In the genomic region with DNA sequence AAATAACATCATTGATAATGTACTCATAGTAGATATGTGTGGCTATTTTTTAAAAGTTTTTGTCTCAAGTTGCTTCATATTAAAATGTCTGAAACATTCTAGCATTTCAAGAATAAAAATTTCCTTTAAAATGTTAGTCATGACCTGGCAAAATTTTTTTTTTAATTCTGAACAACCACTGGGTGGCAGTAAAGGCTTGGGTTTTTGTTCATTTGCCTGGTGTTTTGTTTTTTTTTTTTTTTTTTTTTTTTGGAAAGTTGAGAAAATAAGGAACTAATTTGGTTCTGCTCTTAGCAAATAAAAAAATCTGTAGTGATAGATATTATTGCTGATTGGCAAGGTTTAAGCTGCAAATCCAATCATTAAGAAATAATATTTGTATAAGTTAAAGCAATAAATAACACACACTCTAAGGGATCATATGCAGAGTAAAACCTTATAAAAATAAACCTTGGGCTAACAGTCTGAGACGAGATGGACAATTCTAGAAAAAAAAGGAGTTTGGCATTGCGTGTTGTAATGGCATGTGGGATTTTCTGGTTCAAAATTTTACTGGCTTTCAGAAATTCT, we compare ENCODE assay signal across 8 cellular contexts.
DNase-seq lines count a peak whose midpoint lies in the region; ATAC-seq and TF ChIP-seq lines count a peak whose summit lies in the region.

No MANE protein-coding gene starts in this region.

- H3K4me1 ChIP-seq in MM.1S (ENCODE audit: low read length): no peaks in the 10 kb centered on the region
- H3K4me1 ChIP-seq in body of pancreas: no peaks in the 10 kb centered on the region
- H3K4me1 ChIP-seq in lung (ENCODE audit: control insufficient read depth in 2 of 2, insufficient read depth in 2 of 2, low read length in 2 of 2): no peaks in the 10 kb centered on the region

- TF ChIP-seq CTCF in MM.1S (IDR thresholded peaks at IDR 0.05; ENCODE audit: low read length) (peak; percentile 47), body of pancreas (IDR thresholded peaks at IDR 0.05) (peak in 6 of 7 experiments; percentile 34 to 69 (median 57)), lung (IDR thresholded peaks at IDR 0.05; ENCODE audit: control extremely low read depth, extremely low read depth) (peak; percentile 9)

- intact Hi-C loops in activated naive CD4-positive, alpha-beta T cell treated with anti-CD3 and anti-CD28 coated beads for 36 hours (cut with micrococcal nuclease): loop anchor here (1.0 to 2.0 kb wide), 4 partner anchors 158 to 1172 kb away; a partner anchor contains a TSS
- intact Hi-C loops in body of pancreas (cut with DNase I): no loop called here

- DNase-seq in activated naive CD4-positive, alpha-beta T cell treated with anti-CD3 and anti-CD28 coated beads for 36 hours: peak; percentile 12
- no peak for DNase-seq in activated naive CD4-positive, alpha-beta T cell treated with Interleukin-2 at 50 U/mL for 16 hours
- DNase-seq in MM.1S (peak; percentile 35), body of pancreas (peak in 1 of 4 donors; percentile 14), lung (ENCODE audit: low spot score) (no peak), GOT3 (lab: John Stamatoyannopoulos, UW) (no peak)
- DNase-seq in stimulated activated naive CD4-positive, alpha-beta T cell treated with Interleukin-2 at 50 U/mL for 16 hours (lab: John Stamatoyannopoulos, UW): no peak

- no peak overlapping the region for H3K4me3 Mint-ChIP-seq in activated naive CD4-positive, alpha-beta T cell treated with anti-CD3 and anti-CD28 coated beads for 36 hours

- H3K36me3 Mint-ChIP-seq in activated naive CD4-positive, alpha-beta T cell treated with anti-CD3 and anti-CD28 coated beads for 36 hours (ENCODE audit: low read depth): no peaks in the 10 kb centered on the region

- CTCF ChIA-PET in activated naive CD4-positive, alpha-beta T cell treated with anti-CD3 and anti-CD28 coated beads for 36 hours (lab: Charles Lee): interaction anchor here (0.6 kb wide), 1 partner anchor 57 kb away, joined by 5 read pairs; no protein-coding TSS in a partner anchor

- no peak for TF ChIP-seq POLR2A in body of pancreas (IDR thresholded peaks at IDR 0.05)

- H3K36me3 ChIP-seq in MM.1S (replicated peaks; ENCODE audit: insufficient read depth, low read length) (no peaks in the 10 kb centered on the region), body of pancreas (replicated peaks in 1 of 2; ENCODE audit: insufficient read depth in 1 of 2, low read depth in 2 of 2) (no peaks in the 10 kb centered on the region), lung (ENCODE audit: control insufficient read depth in 2 of 2, insufficient read depth in 2 of 2, low read length in 2 of 2) (no peaks in the 10 kb centered on the region)

- no peak for ATAC-seq in body of pancreas
- ATAC-seq in lung (ENCODE audit: insufficient read depth, low FRiP score): no peak
- ATAC-seq in GM21515 (IDR thresholded peaks at IDR 0.05; ENCODE audit: unreplicated experiment): no peak

- no peak overlapping the region for H3K4me2 ChIP-seq in MM.1S (ENCODE audit: low read depth, low read length)

- H3K4me1 Mint-ChIP-seq in activated naive CD4-positive, alpha-beta T cell treated with anti-CD3 and anti-CD28 coated beads for 36 hours (ENCODE audit: low read depth): no peaks in the 10 kb centered on the region

- H3K79me2 ChIP-seq in MM.1S (ENCODE audit: low read length): no peaks in the 10 kb centered on the region

- no peak overlapping the region for H3K27ac Mint-ChIP-seq in activated naive CD4-positive, alpha-beta T cell treated with anti-CD3 and anti-CD28 coated beads for 36 hours

- H3F3A ChIP-seq in MM.1S (ENCODE audit: insufficient read depth, low read length): no peaks in the 10 kb centered on the region

- WGBS in body of pancreas, 2 donors: 14 to 20% methylated on average over 2 of the region's 2 CpGs
- WGBS in lung, 2 donors: 25 to 71% methylated on average over 2 of the region's 2 CpGs

- no peak overlapping the region for H3K9ac ChIP-seq in MM.1S (ENCODE audit: low read length)

- H4K20me1 ChIP-seq in MM.1S (ENCODE audit: insufficient read depth, low read length): no peaks in the 10 kb centered on the region

- peaks cover 1% of the 10 kb centered on the region for H3K9me3 Mint-ChIP-seq in activated naive CD4-positive, alpha-beta T cell treated with anti-CD3 and anti-CD28 coated beads for 36 hours

- H3K9me3 ChIP-seq in MM.1S (replicated peaks; ENCODE audit: insufficient read depth, low read length) (no peaks in the 10 kb centered on the region), body of pancreas (no peaks in the 10 kb centered on the region), lung (ENCODE audit: control insufficient read depth in 2 of 2, insufficient read depth in 1 of 2, low read length in 1 of 2) (no peaks in the 10 kb centered on the region)

- H3K27ac ChIP-seq in MM.1S (ENCODE audit: low read length): no peak overlapping the region
- H3K27ac ChIP-seq in body of pancreas: no peak overlapping the region
- no peak overlapping the region for H3K27ac ChIP-seq in lung (ENCODE audit: low read depth in 1 of 2, low read length in 1 of 2)

- H2AFZ ChIP-seq in MM.1S (ENCODE audit: low read length): no peak overlapping the region

- peaks cover 11% of the 10 kb centered on the region for H3K27me3 Mint-ChIP-seq in activated naive CD4-positive, alpha-beta T cell treated with anti-CD3 and anti-CD28 coated beads for 36 hours (ENCODE audit: low read depth)

- H3K4me3 ChIP-seq in MM.1S (ENCODE audit: low read length) (no peak overlapping the region), body of pancreas (no peak overlapping the region), lung (no peak overlapping the region)

- no peaks in the 10 kb centered on the region for H3K9me2 ChIP-seq in MM.1S (replicated peaks; ENCODE audit: insufficient read depth, low read length)

- H3K27me3 ChIP-seq in MM.1S (replicated peaks; ENCODE audit: insufficient read depth, low read length) (no peaks in the 10 kb centered on the region), body of pancreas (no peaks in the 10 kb centered on the region), lung (ENCODE audit: control insufficient read depth, insufficient read depth) (no peaks in the 10 kb centered on the region)

Comparison
In these comparisons a context has a peak if more than half of its experiments do, and no peak if none do; other contexts are left out.
1. DNase-seq: peak in activated naive CD4-positive, alpha-beta T cell treated with anti-CD3 and anti-CD28 coated beads for 36 hours (single experiment) and MM.1S (single experiment); none in activated naive CD4-positive, alpha-beta T cell treated with Interleukin-2 at 50 U/mL for 16 hours (single experiment), lung (single experiment), GOT3 (single experiment) and stimulated activated naive CD4-positive, alpha-beta T cell treated with Interleukin-2 at 50 U/mL for 16 hours (single experiment).
2. Peak in every context shown above with its lines, with median percentiles within 50 percentile points of each other: CTCF ChIP-seq.